20 cellular contexts compared by ENCODE assay signal in the genomic region with DNA sequence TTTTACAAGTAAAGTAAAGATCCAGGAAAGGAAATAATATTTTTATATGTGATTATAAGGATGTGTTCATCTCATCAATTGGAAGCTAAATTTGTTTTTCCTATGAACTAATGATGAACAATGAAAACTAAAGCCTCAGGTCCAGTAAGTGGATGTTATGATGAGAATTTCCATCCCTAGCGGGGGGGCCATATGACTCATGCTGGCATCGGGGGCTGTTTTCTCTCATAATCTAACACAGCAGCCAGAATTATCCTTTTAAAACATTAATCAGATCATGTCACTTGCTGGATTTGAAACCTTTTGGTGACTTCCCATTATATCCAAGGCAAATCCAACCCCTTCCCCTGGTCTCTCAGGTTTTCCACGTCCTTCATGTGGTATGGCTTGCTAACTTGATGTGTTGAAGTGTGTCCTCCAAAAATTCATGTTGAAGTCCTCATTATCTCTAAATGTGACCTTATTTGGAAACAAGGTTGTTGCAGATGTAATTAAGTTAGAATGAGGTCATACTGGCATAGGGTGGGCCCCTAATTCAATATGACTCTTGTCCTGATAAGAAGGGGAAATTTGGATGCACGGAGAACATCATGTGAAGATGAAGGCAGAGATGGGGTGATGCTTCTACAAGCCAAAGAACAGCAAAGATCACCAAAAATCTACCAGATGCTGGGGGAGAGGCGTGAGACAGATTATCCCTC.
"Had no signal": no experiment of that assay in that cellular context is flagged by ENCODE, and none has a peak within 500 bp of the region (broad histone marks: within the 10 kb centered on the region; RNA-seq: fewer than 3 reads in every experiment).

No MANE protein-coding gene starts in this region.

- H3K27ac ChIP-seq: epithelial cell of prostate, left lung, ovary, suprapubic skin, upper lobe of left lung had no signal

- H3K36me3 ChIP-seq: left lung, ovary, suprapubic skin, upper lobe of left lung had no signal

- DNase-seq: activated CD4-positive, alpha-beta T cell treated with anti-CD3 and anti-CD28 coated beads, Interleukin-2, amount 50 U/mL, for 1 hour; activated CD8-positive, alpha-beta memory T cell treated with anti-CD3 and anti-CD28 coated beads for 24 hours; activated naive CD4-positive, alpha-beta T cell treated with Interleukin-2 at 50 U/mL for 16 hours; activated naive CD8-positive, alpha-beta T cell treated with anti-CD3 and anti-CD28 coated beads, Interleukin-2, amount 50 U/mL, for 24 hours; caudate nucleus; cortex of kidney; effector memory CD4-positive, alpha-beta T cell; left lung; mucosa of descending colon; naive thymus-derived CD4-positive, alpha-beta T cell; T-helper 1 cell; T1000; upper lobe of left lung had no signal

- H3K4me3 ChIP-seq: left lung, mucosa of descending colon, ovary, suprapubic skin, upper lobe of left lung had no signal

- FAIRE-seq: keratinocyte had no signal

- H3K27me3 ChIP-seq: left lung, ovary, suprapubic skin, upper lobe of left lung had no signal

- H3K9me3 ChIP-seq: left lung, mucosa of descending colon, ovary, suprapubic skin, upper lobe of left lung had no signal

- ATAC-seq: activated CD4-positive, CD25-positive, alpha-beta regulatory T cell treated with anti-CD3 and anti-CD28 coated beads, Interleukin-2, amount 50 U/mL, for 24 hours; activated naive CD8-positive, alpha-beta T cell treated with anti-CD3 and anti-CD28 coated beads, Interleukin-2, amount 50 U/mL, for 24 hours; activated T-helper 17 cell treated with anti-CD3 and anti-CD28 coated beads, Interleukin-2, amount 50 U/mL, for 72 hours; left lung; mucosa of descending colon; naive thymus-derived CD4-positive, alpha-beta T cell; sciatic nerve had no signal

- H3K4me1 ChIP-seq: left lung, suprapubic skin, upper lobe of left lung had no signal
